8 cellular contexts compared by ENCODE assay signal in genomic region chr19:13987101-13987890, GRCh38. TPM values are rescaled to one million over a fixed set of nuclear protein-coding genes. Genes with fewer than 3 reads are reported as not detected.
DNase-seq lines count a peak whose midpoint lies in the region; ATAC-seq and TF ChIP-seq lines count a peak whose summit lies in the region.

No MANE protein-coding gene starts in this region.

- intact Hi-C loops in PC-3 (cut with micrococcal nuclease), result no loop called here

- peaks cover 0 to 2% of the 10 kb centered on the region in 2 donors for H3K27me3 Mint-ChIP-seq in CD8-positive, alpha-beta memory T cell

- no peaks in the 10 kb centered on the region for H3K9me3 Mint-ChIP-seq in CD8-positive, alpha-beta memory T cell

- H3K4me3 ChIP-seq in CD8-positive, alpha-beta memory T cell (ENCODE audit: low read length), result peak overlapping the region; percentile 57
- H3K4me3 ChIP-seq in duodenal mucosa (ENCODE audit: low read depth in 1 of 2, low read length in 2 of 2), result peak overlapping the region; percentile 29 to 40
- H3K4me3 ChIP-seq in neutrophil (ENCODE audit: low read depth in 1 of 2, low read length in 1 of 2), result peak overlapping the region; percentile 12 to 37
- H3K4me3 ChIP-seq in PC-3 (ENCODE audit: low read length), result no peak overlapping the region

- CTCF ChIA-PET in CD8-positive, alpha-beta memory T cell (lab: Charles Lee), result interaction anchor here (1.0 to 1.2 kb wide), 4 partner anchors 16 to 61 kb away, joined by 3 to 4 read pairs (median 4); partner anchors contain the start of gene IL27RA
- CTCF ChIA-PET in PC-3 (lab: Charles Lee), result no interaction called here

- H3K4me2 ChIP-seq in PC-3 (ENCODE audit: low read length), result no peak overlapping the region

- peaks cover 54 to 87% (median 62%) of the 10 kb centered on the region in 3 donors for H3K4me1 Mint-ChIP-seq in CD8-positive, alpha-beta memory T cell

- no peak overlapping the region for H2AFZ ChIP-seq in PC-3 (ENCODE audit: low read length)

- no peaks in the 10 kb centered on the region for H3F3A ChIP-seq in PC-3 (ENCODE audit: low read length, unreplicated experiment)

- POLR2A ChIA-PET in CD8-positive, alpha-beta memory T cell (lab: Charles Lee), result interaction anchor here (0.6 to 2.1 kb wide), 8 partner anchors 8 to 44 kb away, joined by 3 to 11 read pairs (median 4); partner anchors contain the start of genes IL27RA and RFX1
- POLR2A ChIA-PET in PC-3 (lab: Charles Lee; ENCODE audit: unreplicated experiment), result no interaction called here

- H3K36me3 ChIP-seq in CD8-positive, alpha-beta memory T cell (ENCODE audit: insufficient read depth, low read length), result peaks cover 5% of the 10 kb centered on the region
- H3K36me3 ChIP-seq in duodenal mucosa (ENCODE audit: control insufficient read depth in 1 of 2, insufficient read depth in 2 of 2, low read length in 2 of 2) (peaks cover 4 to 27% of the 10 kb centered on the region in 2 donors), neutrophil (peaks cover 43% of the 10 kb centered on the region), PC-3 (ENCODE audit: low read depth, low read length) (peaks cover 3% of the 10 kb centered on the region; the same call in 1 of the 2 replicates)

- H4K20me1 ChIP-seq in PC-3 (ENCODE audit: low read length), result no peaks in the 10 kb centered on the region

- no peak for DNase-seq in CD8-positive, alpha-beta memory T cell
- DNase-seq in NCI-H2029 (lab: John Stamatoyannopoulos, UW) (peak; percentile 68), SHP77 (lab: John Stamatoyannopoulos, UW) (no peak), foreskin keratinocyte (no peak), PC-3 (no peak)

- H3K79me2 ChIP-seq in PC-3 (ENCODE audit: low read length), result no peaks in the 10 kb centered on the region

- peaks cover 79% of the 10 kb centered on the region for H3K4me1 ChIP-seq in CD8-positive, alpha-beta memory T cell (ENCODE audit: insufficient read depth, low read length)
- peaks cover 20 to 29% of the 10 kb centered on the region in 2 donors for H3K4me1 ChIP-seq in duodenal mucosa (ENCODE audit: control insufficient read depth in 1 of 2, insufficient read depth in 2 of 2, low read length in 2 of 2)
- H3K4me1 ChIP-seq in neutrophil (ENCODE audit: control insufficient read depth in 1 of 2, insufficient read depth in 1 of 2, low read depth in 1 of 2, low read length in 1 of 2), result peaks cover 24 to 26% of the 10 kb centered on the region in 2 experiments
- H3K4me1 ChIP-seq in foreskin keratinocyte, result peaks cover 15% of the 10 kb centered on the region
- H3K4me1 ChIP-seq in PC-3 (ENCODE audit: insufficient read depth, low read length), result no peaks in the 10 kb centered on the region

- no peak for ATAC-seq in HG02623 (IDR thresholded peaks at IDR 0.05; ENCODE audit: unreplicated experiment)
- ATAC-seq in foreskin keratinocyte, result no peak
- no peak for ATAC-seq in PC-3

- H3K36me3 Mint-ChIP-seq in CD8-positive, alpha-beta memory T cell, result peaks cover 13 to 34% (median 16%) of the 10 kb centered on the region in 3 donors

- no peaks in the 10 kb centered on the region for H3K27me3 ChIP-seq in CD8-positive, alpha-beta memory T cell (ENCODE audit: insufficient read depth, low read length, poor library complexity, severe bottlenecking)
- H3K27me3 ChIP-seq in duodenal mucosa (ENCODE audit: control insufficient read depth in 1 of 2, insufficient read depth in 2 of 2, low read length in 2 of 2), result no peaks in the 10 kb centered on the region
- H3K27me3 ChIP-seq in neutrophil, result no peaks in the 10 kb centered on the region
- no peaks in the 10 kb centered on the region for H3K27me3 ChIP-seq in foreskin keratinocyte
- H3K27me3 ChIP-seq in PC-3 (ENCODE audit: low read length), result no peaks in the 10 kb centered on the region

- H3K9me2 ChIP-seq in PC-3 (replicated peaks; ENCODE audit: low read length), result no peaks in the 10 kb centered on the region

- BruUV-seq in PC-3 (replicated peaks; lab: Mats Ljungman, UMichigan), result no TSS peak

- TF ChIP-seq CTCF in neutrophil (IDR thresholded peaks at IDR 0.05) (no peak), foreskin keratinocyte (conservative IDR thresholded peaks at IDR 0.05) (no peak), PC-3 (conservative IDR thresholded peaks at IDR 0.05; ENCODE audit: low read depth, low read length) (no peak)

- peak overlapping the region; percentile 95 to 100 (median 98) for H3K27ac Mint-ChIP-seq in CD8-positive, alpha-beta memory T cell

- H3K9ac ChIP-seq in duodenal mucosa (ENCODE audit: low read depth in 1 of 2, low read length in 2 of 2), result peak overlapping the region; percentile 38 to 54
- no peak overlapping the region for H3K9ac ChIP-seq in PC-3 (ENCODE audit: low read length)

- H3K27ac ChIP-seq in CD8-positive, alpha-beta memory T cell (ENCODE audit: low read depth, low read length), result peak overlapping the region; percentile 93
- peak overlapping the region; percentile 68 for H3K27ac ChIP-seq in duodenal mucosa (ENCODE audit: low read depth, low read length)
- peak overlapping the region; percentile 84 for H3K27ac ChIP-seq in neutrophil
- no peak overlapping the region for H3K27ac ChIP-seq in foreskin keratinocyte
- no peak overlapping the region for H3K27ac ChIP-seq in PC-3 (ENCODE audit: low read length)

- H3K4me3 Mint-ChIP-seq in CD8-positive, alpha-beta memory T cell, result peak overlapping the region; percentile 48 to 85 (median 69)

- no peaks in the 10 kb centered on the region for H3K9me3 ChIP-seq in CD8-positive, alpha-beta memory T cell (ENCODE audit: low read length)
- H3K9me3 ChIP-seq in duodenal mucosa (ENCODE audit: control insufficient read depth in 1 of 2, low read length in 2 of 2) (no peaks in the 10 kb centered on the region), neutrophil (no peaks in the 10 kb centered on the region), PC-3 (ENCODE audit: low read length) (no peaks in the 10 kb centered on the region)

RNA-seq across cellular contexts. Expression of gene RFX1, which starts 18.8 kb away (rescaled TPM):
- total RNA-seq in CD8-positive, alpha-beta memory T cell, result 10 to 100 TPM; 13.0 to 13.6 TPM
- 3.1 TPM for polyA plus RNA-seq in CD8-positive, alpha-beta memory T cell
- 4.2 and 4.6 TPM in 2 replicates for total RNA-seq in foreskin keratinocyte
- 3.2 and 3.7 TPM in 2 replicates for polyA plus RNA-seq in foreskin keratinocyte
- total RNA-seq in PC-3 (2014; rRNA removed), result 7.5 and 9.2 TPM in 2 replicates

RNA-seq across cellular contexts. Expression of gene DCAF15, which starts 35.0 kb away (rescaled TPM):
- total RNA-seq in CD8-positive, alpha-beta memory T cell, result 10 to 100 TPM; 64.6 to 66.5 TPM
- 8.0 TPM for polyA plus RNA-seq in CD8-positive, alpha-beta memory T cell
- total RNA-seq in foreskin keratinocyte, result 32.6 and 33.9 TPM in 2 replicates
- 37.1 and 42.8 TPM in 2 replicates for polyA plus RNA-seq in foreskin keratinocyte
- total RNA-seq in PC-3 (2014; rRNA removed), result 50.8 and 85.2 TPM in 2 replicates

RNA-seq across cellular contexts. Expression of gene RLN3, which starts 40.7 kb away (rescaled TPM):
- total RNA-seq in CD8-positive, alpha-beta memory T cell, result not detected
- not detected for polyA plus RNA-seq in CD8-positive, alpha-beta memory T cell
- total RNA-seq in foreskin keratinocyte, result not detected in 2 replicates
- not detected in 2 replicates for polyA plus RNA-seq in foreskin keratinocyte
- not detected in 2 replicates for total RNA-seq in PC-3 (2014; rRNA removed)

RNA-seq across cellular contexts. Expression of gene IL27RA, which starts 44.3 kb away (rescaled TPM):
- 10 to 100 TPM; 71.4 to 73.6 TPM for total RNA-seq in CD8-positive, alpha-beta memory T cell
- polyA plus RNA-seq in CD8-positive, alpha-beta memory T cell, result 83.4 TPM
- total RNA-seq in foreskin keratinocyte, result 7.8 and 8.3 TPM in 2 replicates
- polyA plus RNA-seq in foreskin keratinocyte, result 6.5 and 6.7 TPM in 2 replicates
- total RNA-seq in PC-3 (2014; rRNA removed), result 14.2 and 14.7 TPM in 2 replicates

RNA-seq across cellular contexts. Expression of gene PODNL1, which starts 49.1 kb away (rescaled TPM):
- under 1 TPM in 1 of 2 experiments, not detected in 1; 0.24 TPM for total RNA-seq in CD8-positive, alpha-beta memory T cell
- polyA plus RNA-seq in CD8-positive, alpha-beta memory T cell, result not detected
- 0.28 and 0.44 TPM in 2 replicates for total RNA-seq in foreskin keratinocyte
- 0.39 and 0.99 TPM in 2 replicates for polyA plus RNA-seq in foreskin keratinocyte
- total RNA-seq in PC-3 (2014; rRNA removed), result 0.92 TPM in 1 of 2 replicates, not detected in the other

Comparison
In these comparisons a context has a peak if more than half of its experiments do, and no peak if none do; other contexts are left out.
1. H3K27ac ChIP-seq: peak in CD8-positive, alpha-beta memory T cell (single experiment), duodenal mucosa (single experiment) and neutrophil (single experiment); none in foreskin keratinocyte (single experiment) and PC-3 (single experiment).